In genomic region chr7:47266131-47266706, GRCh38 we compare ENCODE assay signal across 1 cellular context.
TF ChIP-seq lines count a peak whose summit lies in the region.

No MANE protein-coding gene starts in this region.

TF ChIP-seq in HepG2, 621 proteins besides CTCF, POLR2A, EP300 and RAD21 (continued from another document and continues in another):
- no peak for TF ChIP-seq ZBED4 (CRISPR knock-in tag; IDR thresholded peaks at IDR 0.05; ENCODE audit: borderline replicate concordance)
- TF ChIP-seq, protein P1, sequence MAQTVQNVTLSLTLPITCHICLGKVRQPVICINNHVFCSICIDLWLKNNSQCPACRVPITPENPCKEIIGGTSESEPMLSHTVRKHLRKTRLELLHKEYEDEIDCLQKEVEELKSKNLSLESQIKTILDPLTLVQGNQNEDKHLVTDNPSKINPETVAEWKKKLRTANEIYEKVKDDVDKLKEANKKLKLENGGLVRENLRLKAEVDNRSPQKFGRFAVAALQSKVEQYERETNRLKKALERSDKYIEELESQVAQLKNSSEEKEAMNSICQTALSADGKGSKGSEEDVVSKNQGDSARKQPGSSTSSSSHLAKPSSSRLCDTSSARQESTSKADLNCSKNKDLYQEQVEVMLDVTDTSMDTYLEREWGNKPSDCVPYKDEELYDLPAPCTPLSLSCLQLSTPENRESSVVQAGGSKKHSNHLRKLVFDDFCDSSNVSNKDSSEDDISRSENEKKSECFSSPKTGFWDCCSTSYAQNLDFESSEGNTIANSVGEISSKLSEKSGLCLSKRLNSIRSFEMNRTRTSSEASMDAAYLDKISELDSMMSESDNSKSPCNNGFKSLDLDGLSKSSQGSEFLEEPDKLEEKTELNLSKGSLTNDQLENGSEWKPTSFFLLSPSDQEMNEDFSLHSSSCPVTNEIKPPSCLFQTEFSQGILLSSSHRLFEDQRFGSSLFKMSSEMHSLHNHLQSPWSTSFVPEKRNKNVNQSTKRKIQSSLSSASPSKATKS (CRISPR knock-in tag; IDR thresholded peaks at IDR 0.05), result no peak
- no peak for TF ChIP-seq SOX6 (IDR thresholded peaks at IDR 0.05)
- 0 out of 2 replicates have a peak, but pooled peaks have one; percentile 45 for TF ChIP-seq SOX6 (CRISPR knock-in tag; IDR thresholded peaks at IDR 0.05)
- 0 out of 2 replicates have a peak, but pooled peaks have one; percentile 7 for TF ChIP-seq ZNF629 (CRISPR knock-in tag; conservative IDR thresholded peaks at IDR 0.05)
- TF ChIP-seq TAF1 (CRISPR knock-in tag; IDR thresholded peaks at IDR 0.05), result no peak
- no peak for TF ChIP-seq CENPX (CRISPR knock-in tag; IDR thresholded peaks at IDR 0.05)
- TF ChIP-seq ZMYM3 (CRISPR knock-in tag; IDR thresholded peaks at IDR 0.05), result no peak
- TF ChIP-seq ZNF124 (CRISPR knock-in tag; IDR thresholded peaks at IDR 0.05), result no peak
- TF ChIP-seq MYNN (CRISPR knock-in tag; IDR thresholded peaks at IDR 0.05; ENCODE audit: low read depth), result no peak
- no peak for TF ChIP-seq ZNF276 (CRISPR knock-in tag; IDR thresholded peaks at IDR 0.05; ENCODE audit: low read depth)
- no peak for TF ChIP-seq JUNB (CRISPR knock-in tag; IDR thresholded peaks at IDR 0.05; ENCODE audit: borderline replicate concordance)
- TF ChIP-seq ZBTB33 (CRISPR knock-in tag; IDR thresholded peaks at IDR 0.05), result no peak
- TF ChIP-seq, protein P2, sequence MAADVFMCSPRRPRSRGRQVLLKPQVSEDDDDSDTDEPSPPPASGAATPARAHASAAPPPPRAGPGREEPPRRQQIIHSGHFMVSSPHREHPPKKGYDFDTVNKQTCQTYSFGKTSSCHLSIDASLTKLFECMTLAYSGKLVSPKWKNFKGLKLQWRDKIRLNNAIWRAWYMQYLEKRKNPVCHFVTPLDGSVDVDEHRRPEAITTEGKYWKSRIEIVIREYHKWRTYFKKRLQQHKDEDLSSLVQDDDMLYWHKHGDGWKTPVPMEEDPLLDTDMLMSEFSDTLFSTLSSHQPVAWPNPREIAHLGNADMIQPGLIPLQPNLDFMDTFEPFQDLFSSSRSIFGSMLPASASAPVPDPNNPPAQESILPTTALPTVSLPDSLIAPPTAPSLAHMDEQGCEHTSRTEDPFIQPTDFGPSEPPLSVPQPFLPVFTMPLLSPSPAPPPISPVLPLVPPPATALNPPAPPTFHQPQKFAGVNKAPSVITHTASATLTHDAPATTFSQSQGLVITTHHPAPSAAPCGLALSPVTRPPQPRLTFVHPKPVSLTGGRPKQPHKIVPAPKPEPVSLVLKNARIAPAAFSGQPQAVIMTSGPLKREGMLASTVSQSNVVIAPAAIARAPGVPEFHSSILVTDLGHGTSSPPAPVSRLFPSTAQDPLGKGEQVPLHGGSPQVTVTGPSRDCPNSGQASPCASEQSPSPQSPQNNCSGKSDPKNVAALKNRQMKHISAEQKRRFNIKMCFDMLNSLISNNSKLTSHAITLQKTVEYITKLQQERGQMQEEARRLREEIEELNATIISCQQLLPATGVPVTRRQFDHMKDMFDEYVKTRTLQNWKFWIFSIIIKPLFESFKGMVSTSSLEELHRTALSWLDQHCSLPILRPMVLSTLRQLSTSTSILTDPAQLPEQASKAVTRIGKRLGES (CRISPR knock-in tag; IDR thresholded peaks at IDR 0.05; ENCODE audit: borderline replicate concordance), result no peak
- TF ChIP-seq YEATS2 (CRISPR knock-in tag; IDR thresholded peaks at IDR 0.05; ENCODE audit: borderline replicate concordance), result 0 out of 2 replicates have a peak, but pooled peaks have one; percentile 13
- TF ChIP-seq ZNF317 (CRISPR knock-in tag; IDR thresholded peaks at IDR 0.05), result no peak
- TF ChIP-seq ZNF34 (CRISPR knock-in tag; IDR thresholded peaks at IDR 0.05; ENCODE audit: borderline replicate concordance), result no peak
- TF ChIP-seq, protein P3, sequence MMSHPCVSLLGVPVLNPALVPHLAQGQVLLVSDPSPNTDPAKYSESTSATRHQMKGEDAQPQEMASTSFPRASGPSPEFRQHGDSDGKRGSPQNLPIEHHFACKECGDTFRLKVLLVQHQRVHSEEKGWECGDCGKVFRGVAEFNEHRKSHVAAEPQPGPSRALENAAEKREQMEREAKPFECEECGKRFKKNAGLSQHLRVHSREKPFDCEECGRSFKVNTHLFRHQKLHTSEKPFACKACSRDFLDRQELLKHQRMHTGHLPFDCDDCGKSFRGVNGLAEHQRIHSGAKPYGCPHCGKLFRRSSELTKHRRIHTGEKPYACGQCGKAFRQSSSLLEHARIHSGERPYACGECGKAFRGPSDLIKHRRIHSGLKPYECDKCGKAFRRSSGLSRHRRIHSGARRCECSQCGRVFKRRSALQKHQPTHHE (CRISPR knock-in tag; IDR thresholded peaks at IDR 0.05; ENCODE audit: borderline replicate concordance), result no peak
- TF ChIP-seq, protein P4, sequence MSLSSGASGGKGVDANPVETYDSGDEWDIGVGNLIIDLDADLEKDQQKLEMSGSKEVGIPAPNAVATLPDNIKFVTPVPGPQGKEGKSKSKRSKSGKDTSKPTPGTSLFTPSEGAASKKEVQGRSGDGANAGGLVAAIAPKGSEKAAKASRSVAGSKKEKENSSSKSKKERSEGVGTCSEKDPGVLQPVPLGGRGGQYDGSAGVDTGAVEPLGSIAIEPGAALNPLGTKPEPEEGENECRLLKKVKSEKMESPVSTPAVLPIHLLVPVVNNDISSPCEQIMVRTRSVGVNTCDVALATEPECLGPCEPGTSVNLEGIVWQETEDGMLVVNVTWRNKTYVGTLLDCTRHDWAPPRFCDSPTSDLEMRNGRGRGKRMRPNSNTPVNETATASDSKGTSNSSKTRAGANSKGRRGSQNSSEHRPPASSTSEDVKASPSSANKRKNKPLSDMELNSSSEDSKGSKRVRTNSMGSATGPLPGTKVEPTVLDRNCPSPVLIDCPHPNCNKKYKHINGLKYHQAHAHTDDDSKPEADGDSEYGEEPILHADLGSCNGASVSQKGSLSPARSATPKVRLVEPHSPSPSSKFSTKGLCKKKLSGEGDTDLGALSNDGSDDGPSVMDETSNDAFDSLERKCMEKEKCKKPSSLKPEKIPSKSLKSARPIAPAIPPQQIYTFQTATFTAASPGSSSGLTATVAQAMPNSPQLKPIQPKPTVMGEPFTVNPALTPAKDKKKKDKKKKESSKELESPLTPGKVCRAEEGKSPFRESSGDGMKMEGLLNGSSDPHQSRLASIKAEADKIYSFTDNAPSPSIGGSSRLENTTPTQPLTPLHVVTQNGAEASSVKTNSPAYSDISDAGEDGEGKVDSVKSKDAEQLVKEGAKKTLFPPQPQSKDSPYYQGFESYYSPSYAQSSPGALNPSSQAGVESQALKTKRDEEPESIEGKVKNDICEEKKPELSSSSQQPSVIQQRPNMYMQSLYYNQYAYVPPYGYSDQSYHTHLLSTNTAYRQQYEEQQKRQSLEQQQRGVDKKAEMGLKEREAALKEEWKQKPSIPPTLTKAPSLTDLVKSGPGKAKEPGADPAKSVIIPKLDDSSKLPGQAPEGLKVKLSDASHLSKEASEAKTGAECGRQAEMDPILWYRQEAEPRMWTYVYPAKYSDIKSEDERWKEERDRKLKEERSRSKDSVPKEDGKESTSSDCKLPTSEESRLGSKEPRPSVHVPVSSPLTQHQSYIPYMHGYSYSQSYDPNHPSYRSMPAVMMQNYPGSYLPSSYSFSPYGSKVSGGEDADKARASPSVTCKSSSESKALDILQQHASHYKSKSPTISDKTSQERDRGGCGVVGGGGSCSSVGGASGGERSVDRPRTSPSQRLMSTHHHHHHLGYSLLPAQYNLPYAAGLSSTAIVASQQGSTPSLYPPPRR (CRISPR knock-in tag; IDR thresholded peaks at IDR 0.05; ENCODE audit: borderline replicate concordance), result no peak
- no peak for TF ChIP-seq PAF1 (CRISPR knock-in tag; IDR thresholded peaks at IDR 0.05)
- no peak for TF ChIP-seq ZNF207 (IDR thresholded peaks at IDR 0.05; ENCODE audit: borderline replicate concordance)
- TF ChIP-seq JUND (CRISPR knock-in tag; IDR thresholded peaks at IDR 0.05), result no peak
- TF ChIP-seq REPIN1 (CRISPR knock-in tag; IDR thresholded peaks at IDR 0.05; ENCODE audit: borderline replicate concordance, low read depth), result peak; percentile 31; the same call in 1 of the 2 replicates
- TF ChIP-seq, protein P5, sequence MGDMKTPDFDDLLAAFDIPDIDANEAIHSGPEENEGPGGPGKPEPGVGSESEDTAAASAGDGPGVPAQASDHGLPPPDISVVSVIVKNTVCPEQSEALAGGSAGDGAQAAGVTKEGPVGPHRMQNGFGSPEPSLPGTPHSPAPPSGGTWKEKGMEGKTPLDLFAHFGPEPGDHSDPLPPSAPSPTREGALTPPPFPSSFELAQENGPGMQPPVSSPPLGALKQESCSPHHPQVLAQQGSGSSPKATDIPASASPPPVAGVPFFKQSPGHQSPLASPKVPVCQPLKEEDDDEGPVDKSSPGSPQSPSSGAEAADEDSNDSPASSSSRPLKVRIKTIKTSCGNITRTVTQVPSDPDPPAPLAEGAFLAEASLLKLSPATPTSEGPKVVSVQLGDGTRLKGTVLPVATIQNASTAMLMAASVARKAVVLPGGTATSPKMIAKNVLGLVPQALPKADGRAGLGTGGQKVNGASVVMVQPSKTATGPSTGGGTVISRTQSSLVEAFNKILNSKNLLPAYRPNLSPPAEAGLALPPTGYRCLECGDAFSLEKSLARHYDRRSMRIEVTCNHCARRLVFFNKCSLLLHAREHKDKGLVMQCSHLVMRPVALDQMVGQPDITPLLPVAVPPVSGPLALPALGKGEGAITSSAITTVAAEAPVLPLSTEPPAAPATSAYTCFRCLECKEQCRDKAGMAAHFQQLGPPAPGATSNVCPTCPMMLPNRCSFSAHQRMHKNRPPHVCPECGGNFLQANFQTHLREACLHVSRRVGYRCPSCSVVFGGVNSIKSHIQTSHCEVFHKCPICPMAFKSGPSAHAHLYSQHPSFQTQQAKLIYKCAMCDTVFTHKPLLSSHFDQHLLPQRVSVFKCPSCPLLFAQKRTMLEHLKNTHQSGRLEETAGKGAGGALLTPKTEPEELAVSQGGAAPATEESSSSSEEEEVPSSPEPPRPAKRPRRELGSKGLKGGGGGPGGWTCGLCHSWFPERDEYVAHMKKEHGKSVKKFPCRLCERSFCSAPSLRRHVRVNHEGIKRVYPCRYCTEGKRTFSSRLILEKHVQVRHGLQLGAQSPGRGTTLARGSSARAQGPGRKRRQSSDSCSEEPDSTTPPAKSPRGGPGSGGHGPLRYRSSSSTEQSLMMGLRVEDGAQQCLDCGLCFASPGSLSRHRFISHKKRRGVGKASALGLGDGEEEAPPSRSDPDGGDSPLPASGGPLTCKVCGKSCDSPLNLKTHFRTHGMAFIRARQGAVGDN (CRISPR knock-in tag; IDR thresholded peaks at IDR 0.05), result no peak
- TF ChIP-seq, protein P6, sequence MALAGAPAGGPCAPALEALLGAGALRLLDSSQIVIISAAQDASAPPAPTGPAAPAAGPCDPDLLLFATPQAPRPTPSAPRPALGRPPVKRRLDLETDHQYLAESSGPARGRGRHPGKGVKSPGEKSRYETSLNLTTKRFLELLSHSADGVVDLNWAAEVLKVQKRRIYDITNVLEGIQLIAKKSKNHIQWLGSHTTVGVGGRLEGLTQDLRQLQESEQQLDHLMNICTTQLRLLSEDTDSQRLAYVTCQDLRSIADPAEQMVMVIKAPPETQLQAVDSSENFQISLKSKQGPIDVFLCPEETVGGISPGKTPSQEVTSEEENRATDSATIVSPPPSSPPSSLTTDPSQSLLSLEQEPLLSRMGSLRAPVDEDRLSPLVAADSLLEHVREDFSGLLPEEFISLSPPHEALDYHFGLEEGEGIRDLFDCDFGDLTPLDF (CRISPR knock-in tag; IDR thresholded peaks at IDR 0.05), result no peak
- no peak for TF ChIP-seq ZNF615 (CRISPR knock-in tag; IDR thresholded peaks at IDR 0.05; ENCODE audit: borderline replicate concordance)
- no peak for TF ChIP-seq REL (CRISPR knock-in tag; conservative IDR thresholded peaks at IDR 0.05)
- no peak for TF ChIP-seq TCF7L2 (IDR thresholded peaks at IDR 0.05; ENCODE audit: low read depth, low read length)
- TF ChIP-seq DNMT3B (CRISPR knock-in tag; conservative IDR thresholded peaks at IDR 0.05), result no peak
- TF ChIP-seq MIER3 (CRISPR knock-in tag; IDR thresholded peaks at IDR 0.05; ENCODE audit: borderline replicate concordance), result no peak
- TF ChIP-seq ZNF572 (CRISPR knock-in tag; IDR thresholded peaks at IDR 0.05), result no peak
